28 cellular contexts compared by ENCODE assay signal in genomic region chr10:70285432-70285831, GRCh38. TPM values are rescaled to one million over a fixed set of nuclear protein-coding genes. Genes with fewer than 3 reads are reported as not detected.
"Had no signal": no experiment of that assay in that cellular context is flagged by ENCODE, and none has a peak within 500 bp of the region (broad histone marks: within the 10 kb centered on the region; RNA-seq: fewer than 3 reads in every experiment).

No MANE protein-coding gene starts in this region.

- H3K9me3 ChIP-seq: suprapubic skin, testis, thoracic aorta, thyroid gland, tibial artery, tibial nerve, transverse colon, upper lobe of left lung, upper lobe of right lung, uterus, vagina had no signal

- DNase-seq: stimulated activated CD4-positive, alpha-beta T cell treated with anti-CD3 and anti-CD28 coated beads, Interleukin-2, amount 100 ng/mL, for 48 hours; stimulated activated CD4-positive, alpha-beta T cell treated with anti-CD3 and anti-CD28 coated beads, Interleukin-4, amount 100 ng/mL, for 1 hour; stimulated activated CD4-positive, alpha-beta T cell treated with anti-CD3 and anti-CD28 coated beads, Interleukin-4, amount 100 ng/mL, for 24 hours; stimulated activated CD4-positive, alpha-beta T cell treated with anti-CD3 and anti-CD28 coated beads, Interleukin-4, amount 100 ng/mL, for 4 hours; stimulated activated CD8-positive, alpha-beta memory T cell treated with anti-CD3 and anti-CD28 coated beads, Interleukin-4, amount 100 ng/mL, for 48 hours; stimulated activated naive B cell treated with anti-CD40 and anti-IgM and Interleukin-4, amounts not matched to agents 10 μg/mL and 1 μg/mL and 100 μg/mL, for 72 hours; stimulated activated naive CD4-positive, alpha-beta T cell; stimulated activated naive CD4-positive, alpha-beta T cell treated with Interleukin-2 at 50 U/mL for 16 hours; stimulated activated naive CD8-positive, alpha-beta T cell treated with anti-CD3 and anti-CD28 coated beads, Interleukin-15, amount 100 ng/mL, for 72 hours; stimulated activated naive CD8-positive, alpha-beta T cell treated with anti-CD3 and anti-CD28 coated beads, Interleukin-15, Interleukin-2, amounts not matched to agents 100 U/mL and 50 U/mL, for 24 hours; stomach; substantia nigra; testis; thyroid gland; tibial artery; transverse colon; trophoblast cell; upper lobe of left lung; upper lobe of right lung; uterus had no signal

- FAIRE-seq: urothelium cell line had no signal

- ATAC-seq: stimulated activated effector memory CD8-positive, alpha-beta T cell treated with anti-CD3 and anti-CD28 coated beads, Interleukin-12 subunit alpha, Interleukin-12 subunit beta, amount 100 ng/mL, for 72 hours; stimulated activated memory B cell treated with anti-CD40 and anti-IgM and Interleukin-4, amounts not matched to agents 10 μg/mL and 1 μg/mL and 100 μg/mL, for 72 hours; stimulated activated naive B cell treated with anti-CD40 and anti-IgM and Interleukin-4, amounts not matched to agents 10 μg/mL and 1 μg/mL and 100 μg/mL, for 72 hours; stimulated activated naive CD8-positive, alpha-beta T cell treated with anti-CD3 and anti-CD28 coated beads, Interleukin-15, amount 100 ng/mL, for 72 hours; stimulated activated naive CD8-positive, alpha-beta T cell treated with anti-CD3 and anti-CD28 coated beads, Interleukin-15, Interleukin-2, amounts not matched to agents 100 U/mL and 50 U/mL, for 24 hours had no signal

- H3K27me3 ChIP-seq: testis had no signal

- H3K36me3 ChIP-seq: stomach, suprapubic skin, thoracic aorta, thyroid gland, tibial artery, tibial nerve, transverse colon, upper lobe of left lung, upper lobe of right lung, uterus, vagina had no signal

- H3K4me1 ChIP-seq: testis had no signal

- H3K4me3 ChIP-seq: stomach, suprapubic skin, testis, thoracic aorta, thyroid gland, tibial artery, tibial nerve, transverse colon, upper lobe of left lung, upper lobe of right lung, uterus, vagina had no signal

- H3K27ac ChIP-seq: stomach, suprapubic skin, testis, thoracic aorta, thyroid gland, tibial artery, transverse colon, upper lobe of left lung, upper lobe of right lung, uterus, vagina had no signal

RNA-seq across cellular contexts. Expression of gene NPFFR1, which starts 1.6 kb away (rescaled TPM):
- total RNA-seq: subcutaneous adipose tissue, vagina had no signal
